Comparison of ENCODE assay signal across 17 cellular contexts in the genomic region with DNA sequence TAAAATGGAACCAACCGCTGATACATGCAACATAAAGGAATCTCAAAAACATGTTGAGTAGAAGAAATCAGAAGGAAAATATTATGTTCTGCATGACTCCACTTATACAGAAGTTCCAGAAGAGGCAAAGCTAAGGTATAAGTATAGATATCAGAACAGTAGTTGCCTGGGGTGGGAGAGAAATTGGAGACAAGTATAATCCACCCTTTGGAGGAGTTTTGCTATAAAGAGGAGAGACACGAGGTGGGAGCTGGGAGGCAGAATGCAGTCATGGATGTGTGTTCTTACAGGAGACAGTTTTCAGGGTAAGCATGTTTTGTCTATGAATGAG.
DNase-seq lines count a peak whose midpoint lies in the region; ATAC-seq and TF ChIP-seq lines count a peak whose summit lies in the region.
"Had no signal": no experiment of that assay in that cellular context is flagged by ENCODE, and none has a peak within 500 bp of the region (broad histone marks: within the 10 kb centered on the region; RNA-seq: fewer than 3 reads in every experiment).

No MANE protein-coding gene starts in this region.

- H3K27me3 Mint-ChIP-seq in stimulated activated naive CD8-positive, alpha-beta T cell treated with anti-CD3 and anti-CD28 coated beads, Interleukin-15, amount 100 ng/mL, for 72 hours, result no peaks in the 10 kb centered on the region
- H3K27me3 Mint-ChIP-seq in central memory CD8-positive, alpha-beta T cell, result no peaks in the 10 kb centered on the region

- H3K4me1 ChIP-seq in KMS-11 (ENCODE audit: low read depth, poor library complexity, severe bottlenecking), result peaks cover 61% of the 10 kb centered on the region
- no peaks in the 10 kb centered on the region for H3K4me1 ChIP-seq in lower lobe of right lung

- DNase-seq in stimulated activated naive CD8-positive, alpha-beta T cell treated with anti-CD3 and anti-CD28 coated beads, Interleukin-15, amount 100 ng/mL, for 72 hours, result no peak
- DNase-seq in stimulated activated naive CD8-positive, alpha-beta T cell treated with anti-CD3 and anti-CD28 coated beads, Interleukin-15, Interleukin-2, amounts not matched to agents 100 U/mL and 50 U/mL, for 24 hours, result no peak
- DNase-seq in central memory CD8-positive, alpha-beta T cell (ENCODE audit: low spot score in 2 of 2), result no peak
- no peak for DNase-seq in stimulated activated effector memory CD8-positive, alpha-beta T cell treated with anti-CD3 and anti-CD28 coated beads, Interleukin-12 subunit alpha, Interleukin-12 subunit beta, amount 100 ng/mL, for 72 hours (ENCODE audit: low spot score in 2 of 2)
- no peak for DNase-seq in RKO (ENCODE audit: low spot score)
- no peak for DNase-seq in lower lobe of right lung
- no peak for DNase-seq in HT-29 (ENCODE audit: low spot score)
- DNase-seq: AML-193; effector memory CD4-positive, alpha-beta T cell; GOT3; left ventricle myocardium inferior; NCI-H526 treated with DMSO at 0.1 percent for 48 hours; thyroid gland had no signal

- H3K79me2 ChIP-seq in KMS-11 (ENCODE audit: insufficient read depth, low read depth), result peaks cover 9% of the 10 kb centered on the region; the same call in 1 of the 2 replicates

- peak overlapping the region; percentile 55; the same call in 1 of the 2 replicates for H3K9ac ChIP-seq in KMS-11

- H3K27me3 ChIP-seq in KMS-11 (ENCODE audit: insufficient read depth, low read depth), result no peaks in the 10 kb centered on the region
- no peaks in the 10 kb centered on the region for H3K27me3 ChIP-seq in lower lobe of right lung (ENCODE audit: low read depth)
- H3K27me3 ChIP-seq: cardiac muscle cell, thyroid gland had no signal

- no peaks in the 10 kb centered on the region for H3K9me3 Mint-ChIP-seq in stimulated activated naive CD8-positive, alpha-beta T cell treated with anti-CD3 and anti-CD28 coated beads, Interleukin-15, amount 100 ng/mL, for 72 hours
- no peaks in the 10 kb centered on the region for H3K9me3 Mint-ChIP-seq in central memory CD8-positive, alpha-beta T cell
- H3K9me3 Mint-ChIP-seq in stimulated activated effector memory CD8-positive, alpha-beta T cell treated with anti-CD3 and anti-CD28 coated beads, Interleukin-12 subunit alpha, Interleukin-12 subunit beta, amount 100 ng/mL, for 72 hours, result no peaks in the 10 kb centered on the region
- H3K9me3 Mint-ChIP-seq: activated naive CD4-positive, alpha-beta T cell treated with anti-CD3 and anti-CD28 coated beads, Interleukin-2, amount 50 U/mL, for 72 hours had no signal

- ATAC-seq in stimulated activated naive CD8-positive, alpha-beta T cell treated with anti-CD3 and anti-CD28 coated beads, Interleukin-15, amount 100 ng/mL, for 72 hours, result peak; percentile 30
- ATAC-seq in stimulated activated naive CD8-positive, alpha-beta T cell treated with anti-CD3 and anti-CD28 coated beads, Interleukin-15, Interleukin-2, amounts not matched to agents 100 U/mL and 50 U/mL, for 24 hours, result no peak
- ATAC-seq in central memory CD8-positive, alpha-beta T cell (replicated peaks; ENCODE audit: extremely low read depth, poor library complexity, severe bottlenecking), result no peak
- peak; percentile 44 for ATAC-seq in stimulated activated effector memory CD8-positive, alpha-beta T cell treated with anti-CD3 and anti-CD28 coated beads, Interleukin-12 subunit alpha, Interleukin-12 subunit beta, amount 100 ng/mL, for 72 hours
- ATAC-seq in lower lobe of right lung, result no peak

- no peaks in the 10 kb centered on the region for H3K36me3 ChIP-seq in KMS-11 (ENCODE audit: insufficient read depth)
- H3K36me3 ChIP-seq in lower lobe of right lung, result no peaks in the 10 kb centered on the region
- H3K36me3 ChIP-seq: cardiac muscle cell, left ventricle myocardium inferior, thyroid gland had no signal

- peak overlapping the region; percentile 90 for H3K27ac ChIP-seq in KMS-11
- no peak overlapping the region for H3K27ac ChIP-seq in lower lobe of right lung
- H3K27ac ChIP-seq: cardiac muscle cell, left ventricle myocardium inferior, thyroid gland had no signal

- H4K20me1 ChIP-seq in KMS-11 (ENCODE audit: insufficient read depth), result no peaks in the 10 kb centered on the region

- peak overlapping the region; percentile 15; the same call in 1 of the 2 replicates for H2AFZ ChIP-seq in KMS-11 (ENCODE audit: low read depth)

- H3K4me3 ChIP-seq in KMS-11 (IDR thresholded peaks at IDR 0.05; ENCODE audit: insufficient read depth, low read depth, low read length) (no peak overlapping the region), lower lobe of right lung (no peak overlapping the region)
- H3K4me3 ChIP-seq: cardiac muscle cell, left ventricle myocardium inferior, skin epidermis, thyroid gland had no signal

- TF ChIP-seq CTCF in KMS-11 (conservative IDR thresholded peaks at IDR 0.05; ENCODE audit: low read depth, low read length) (no peak), lower lobe of right lung (IDR thresholded peaks at IDR 0.05) (no peak)

- intact Hi-C loops in lower lobe of right lung (cut with DNase I), result no loop called here

- H3K4me1 Mint-ChIP-seq in stimulated activated naive CD8-positive, alpha-beta T cell treated with anti-CD3 and anti-CD28 coated beads, Interleukin-15, amount 100 ng/mL, for 72 hours, result peaks cover 60% of the 10 kb centered on the region
- H3K4me1 Mint-ChIP-seq in central memory CD8-positive, alpha-beta T cell, result peaks cover 55% of the 10 kb centered on the region
- H3K4me1 Mint-ChIP-seq in stimulated activated effector memory CD8-positive, alpha-beta T cell treated with anti-CD3 and anti-CD28 coated beads, Interleukin-12 subunit alpha, Interleukin-12 subunit beta, amount 100 ng/mL, for 72 hours, result peaks cover 62% of the 10 kb centered on the region

- H3K4me3 Mint-ChIP-seq in stimulated activated naive CD8-positive, alpha-beta T cell treated with anti-CD3 and anti-CD28 coated beads, Interleukin-15, amount 100 ng/mL, for 72 hours, result peak overlapping the region in 1 of 2 donors; percentile 5
- H3K4me3 Mint-ChIP-seq in central memory CD8-positive, alpha-beta T cell, result peak overlapping the region; percentile 17
- H3K4me3 Mint-ChIP-seq in stimulated activated effector memory CD8-positive, alpha-beta T cell treated with anti-CD3 and anti-CD28 coated beads, Interleukin-12 subunit alpha, Interleukin-12 subunit beta, amount 100 ng/mL, for 72 hours, result peak overlapping the region; percentile 10

- peaks cover 2% of the 10 kb centered on the region for H3K36me3 Mint-ChIP-seq in central memory CD8-positive, alpha-beta T cell (ENCODE audit: insufficient read depth)
- no peaks in the 10 kb centered on the region for H3K36me3 Mint-ChIP-seq in stimulated activated effector memory CD8-positive, alpha-beta T cell treated with anti-CD3 and anti-CD28 coated beads, Interleukin-12 subunit alpha, Interleukin-12 subunit beta, amount 100 ng/mL, for 72 hours

- no peaks in the 10 kb centered on the region for H3K9me3 ChIP-seq in lower lobe of right lung
- H3K9me3 ChIP-seq: left ventricle myocardium inferior, thyroid gland had no signal

- H3K4me2 ChIP-seq in KMS-11, result peak overlapping the region; percentile 77

- H3K27ac Mint-ChIP-seq in stimulated activated naive CD8-positive, alpha-beta T cell treated with anti-CD3 and anti-CD28 coated beads, Interleukin-15, amount 100 ng/mL, for 72 hours, result no peak overlapping the region
- peak overlapping the region; percentile 60 for H3K27ac Mint-ChIP-seq in central memory CD8-positive, alpha-beta T cell (ENCODE audit: low read depth)
- no peak overlapping the region for H3K27ac Mint-ChIP-seq in stimulated activated effector memory CD8-positive, alpha-beta T cell treated with anti-CD3 and anti-CD28 coated beads, Interleukin-12 subunit alpha, Interleukin-12 subunit beta, amount 100 ng/mL, for 72 hours

Comparison
In these comparisons a context has a peak if more than half of its experiments do, and no peak if none do; other contexts are left out.
1. ATAC-seq: peak in stimulated activated naive CD8-positive, alpha-beta T cell treated with anti-CD3 and anti-CD28 coated beads, Interleukin-15, amount 100 ng/mL, for 72 hours (single experiment) and stimulated activated effector memory CD8-positive, alpha-beta T cell treated with anti-CD3 and anti-CD28 coated beads, Interleukin-12 subunit alpha, Interleukin-12 subunit beta, amount 100 ng/mL, for 72 hours (single experiment); none in stimulated activated naive CD8-positive, alpha-beta T cell treated with anti-CD3 and anti-CD28 coated beads, Interleukin-15, Interleukin-2, amounts not matched to agents 100 U/mL and 50 U/mL, for 24 hours (single experiment), central memory CD8-positive, alpha-beta T cell (single experiment) and lower lobe of right lung (0 of 2).